8 cellular contexts compared by ENCODE assay signal in the genomic region with DNA sequence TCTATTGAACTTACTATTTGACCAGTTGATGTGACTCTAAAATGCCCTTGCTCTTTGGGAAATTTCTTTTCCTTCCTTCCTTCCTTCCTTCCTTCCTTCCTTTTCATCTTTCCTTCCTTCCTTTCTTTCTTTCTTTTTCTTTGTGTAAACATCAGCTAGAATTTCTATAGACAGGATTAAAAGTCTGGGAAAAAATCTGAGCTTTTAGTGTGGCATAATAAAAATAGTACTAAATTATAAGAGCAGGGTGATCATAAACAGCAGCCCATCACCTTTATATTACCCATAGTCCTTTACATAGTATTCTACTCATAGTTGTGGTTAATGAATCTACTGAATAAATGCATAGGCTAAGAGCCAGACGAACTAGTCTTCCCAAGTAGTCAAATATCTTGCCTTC.
"Had no signal": no experiment of that assay in that cellular context is flagged by ENCODE, and none has a peak within 500 bp of the region (broad histone marks: within the 10 kb centered on the region; RNA-seq: fewer than 3 reads in every experiment).

No MANE protein-coding gene starts in this region.

- DNase-seq: GM23248, GOT3, H7, H9, HCEC 1CT, HFFc6 had no signal

- H3K27ac ChIP-seq: GM23248 had no signal

- H3K36me3 ChIP-seq: HAP-1 had no signal

- H3K4me3 ChIP-seq: GM23248, GM23338, HAP-1 had no signal

- H3K4me1 ChIP-seq: HAP-1 had no signal

- H3K9me3 ChIP-seq: HAP-1 had no signal
